In the genomic region with DNA sequence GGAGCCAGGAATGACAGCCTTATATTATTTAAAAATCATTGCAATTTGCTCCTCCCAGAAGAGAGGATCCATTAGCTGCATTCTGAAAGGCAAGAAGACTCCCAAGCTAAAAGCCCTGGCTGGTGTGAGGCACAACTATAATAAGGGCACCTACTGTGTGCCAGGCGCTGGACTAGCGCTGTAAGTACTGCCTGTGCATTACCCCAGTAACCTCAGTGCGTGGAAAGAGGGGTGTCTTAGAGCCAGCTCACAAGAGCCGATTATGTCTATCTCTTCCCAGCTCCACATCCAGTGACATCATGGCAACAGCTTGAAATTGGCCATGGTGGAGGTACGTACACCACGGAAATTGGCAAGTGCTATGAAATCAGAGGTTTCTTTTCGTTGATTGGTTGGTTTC, we compare ENCODE assay signal across 23 cellular contexts.
DNase-seq lines count a peak whose midpoint lies in the region; ATAC-seq, FAIRE-seq and TF ChIP-seq lines count a peak whose summit lies in the region.
"Had no signal": no experiment of that assay in that cellular context is flagged by ENCODE, and none has a peak within 500 bp of the region (broad histone marks: within the 10 kb centered on the region; RNA-seq: fewer than 3 reads in every experiment).

No MANE protein-coding gene starts in this region.

- H3K27me3 ChIP-seq in HepG2 (ENCODE audit: control insufficient read depth in 1 of 2, insufficient read depth in 2 of 2, low read length in 2 of 2) (no peaks in the 10 kb centered on the region), right lobe of liver (no peaks in the 10 kb centered on the region), pancreas (no peaks in the 10 kb centered on the region)

- no peaks in the 10 kb centered on the region for H4K20me1 ChIP-seq in HepG2 (ENCODE audit: insufficient read depth, low read length)

- peak overlapping the region; percentile 94 for H3K27ac ChIP-seq in HepG2 (ENCODE audit: extremely low read length, insufficient read depth, low read length)
- no peak overlapping the region for H3K27ac ChIP-seq in right lobe of liver
- H3K27ac ChIP-seq in caudate nucleus (ENCODE audit: low read depth, low read length): peak overlapping the region; percentile 96
- peak overlapping the region; percentile 68 to 92 (median 84) for H3K27ac ChIP-seq in pancreas
- H3K27ac ChIP-seq: psoas muscle, SK-N-MC, skin epidermis had no signal

- intact Hi-C loops in HepG2 (cut with micrococcal nuclease; ENCODE audit: unreplicated experiment) (loop anchor here (1.0 to 10.0 kb wide), 3 partner anchors 27 to 333 kb away; no protein-coding TSS in a partner anchor), right lobe of liver (cut with DNase I) (no loop called here), pancreas (cut with DNase I) (no loop called here)

- H3K4me3 ChIP-seq in HepG2 (replicated peaks in 1 of 3; ENCODE audit: insufficient read depth in 1 of 3, low read depth in 2 of 3, low read length in 3 of 3): no peak overlapping the region
- H3K4me3 ChIP-seq in right lobe of liver: no peak overlapping the region
- no peak overlapping the region for H3K4me3 ChIP-seq in pancreas
- H3K4me3 ChIP-seq: psoas muscle, SK-N-MC, skin epidermis had no signal

- POLR2A ChIA-PET in HepG2 (lab: Yijun Ruan, JAX): interaction anchor here (0.7 to 2.8 kb wide), 22 partner anchors 8 to 328 kb away, joined by 3 to 54 read pairs (median 5); no protein-coding TSS in a partner anchor

- H2AFZ ChIP-seq in HepG2 (ENCODE audit: low read length): no peak overlapping the region

- H3K9me3 ChIP-seq in HepG2 (ENCODE audit: low read length): no peaks in the 10 kb centered on the region
- H3K9me3 ChIP-seq in right lobe of liver: no peaks in the 10 kb centered on the region
- no peaks in the 10 kb centered on the region for H3K9me3 ChIP-seq in pancreas
- H3K9me3 ChIP-seq: Caco-2, psoas muscle had no signal

- peak overlapping the region; percentile 38 for H3K4me2 ChIP-seq in HepG2 (ENCODE audit: low read depth, low read length)

- BruUV-seq in HepG2 (replicated peaks; lab: Mats Ljungman, UMichigan): TSS peak; percentile 58

- H3K4me1 ChIP-seq in HepG2 (ENCODE audit: insufficient read depth, low read length) (peaks cover 66% of the 10 kb centered on the region), right lobe of liver (peaks cover 0 to 4% (median 0%) of the 10 kb centered on the region in 4 donors), pancreas (peaks cover 22 to 27% (median 22%) of the 10 kb centered on the region in 3 donors)

- no peak for TF ChIP-seq RAD21 in HepG2 (CRISPR knock-in tag; IDR thresholded peaks at IDR 0.05)

- peak overlapping the region; percentile 74 for H3K9ac ChIP-seq in HepG2 (ENCODE audit: insufficient read depth, low read depth, low read length)

- in situ Hi-C loops in HepG2 (cut with HindIII; ENCODE audit: extremely low pct_ligation_motif_present, low pct_unique_long_range_greater_than_20kb): loop anchor here (10.0 kb wide), 1 partner anchor 203 kb away; no protein-coding TSS in a partner anchor

- TF ChIP-seq CTCF in HepG2 (CRISPR knock-in tag; IDR thresholded peaks at IDR 0.05) (no peak), right lobe of liver (IDR thresholded peaks at IDR 0.05) (no peak), pancreas (IDR thresholded peaks at IDR 0.05) (no peak)

- H3K79me2 ChIP-seq in HepG2 (ENCODE audit: insufficient read depth, low read length): no peaks in the 10 kb centered on the region

- ATAC-seq in HepG2: peak; percentile 8; the same call in 2 of the 3 replicates
- ATAC-seq in right lobe of liver: no peak
- ATAC-seq in pancreas: peak in 2 of 4 donors; percentile 4 to 12
- no peak for ATAC-seq in GM21717 (IDR thresholded peaks at IDR 0.05; ENCODE audit: unreplicated experiment)
- ATAC-seq: psoas muscle, T-helper 17 cell had no signal

- TF ChIP-seq POLR2A in HepG2 (IDR thresholded peaks at IDR 0.05; ENCODE audit: insufficient read depth in 1 of 2, low read depth in 2 of 2, low read length in 2 of 2) (no peak), right lobe of liver (IDR thresholded peaks at IDR 0.05) (no peak)

- CTCF ChIA-PET in HepG2 (lab: Yijun Ruan, JAX; ENCODE audit: low intra/inter-chr PET ratio, low total read pairs): no interaction called here

- no peak for TF ChIP-seq EP300 in HepG2 (IDR thresholded peaks at IDR 0.05; ENCODE audit: low read depth in 2 of 2, low read length in 2 of 2)
- TF ChIP-seq EP300 in HepG2 (CRISPR knock-in tag; IDR thresholded peaks at IDR 0.05; ENCODE audit: borderline replicate concordance): no peak

- WGBS in HepG2 (ENCODE audit: low lambda C conversion rate): 93% methylated on average over 5 of the region's 7 CpGs
- 77% methylated on average over 2 of the region's 7 CpGs for WGBS in right lobe of liver (ENCODE audit: insufficient coverage, low coverage, low lambda C conversion rate, missing lambda C conversion rate)
- 70 to 84% methylated on average over 7 of the region's 7 CpGs for WGBS in pancreas, 2 donors

- H3K36me3 ChIP-seq in HepG2 (replicated peaks in 1 of 2; ENCODE audit: control insufficient read depth in 1 of 2, insufficient read depth in 2 of 2, low read length in 2 of 2) (no peaks in the 10 kb centered on the region), right lobe of liver (no peaks in the 10 kb centered on the region), pancreas (no peaks in the 10 kb centered on the region)

- DNase-seq in HepG2 (ENCODE audit: low spot score) (no peak), right lobe of liver (no peak), caudate nucleus (lab: John Stamatoyannopoulos, UW) (no peak), pancreas (peak in 1 of 6 donors; percentile 18), NCI-H187 (lab: John Stamatoyannopoulos, UW) (no peak), NCI-H1048 (lab: John Stamatoyannopoulos, UW) (no peak), NCI-H2227 (lab: John Stamatoyannopoulos, UW; ENCODE audit: unreplicated experiment) (no peak)
- DNase-seq: activated effector memory CD4-positive, alpha-beta T cell treated with Interleukin-2 at 50 U/mL for 16 hours; activated naive CD8-positive, alpha-beta T cell treated with anti-CD3 and anti-CD28 coated beads, Interleukin-2, amount 10 ng/mL, durations not matched to agents 7 days and 5 days; activated T-cell treated with anti-CD3 and anti-CD28 coated beads for 4 hours; Caco-2; effector CD8-positive, alpha-beta T cell; H7; NCI-H1105 treated with DMSO at 0.1 percent for 48 hours; NCI-H446; NCI-H82; psoas muscle; T-helper 17 cell had no signal

- FAIRE-seq in HepG2 (lab: Jason Lieb, UNC): no peak
- FAIRE-seq in pancreas (lab: Jason Lieb, UNC): no peak
- FAIRE-seq: astrocyte, G401.6 had no signal

TF ChIP-seq in HepG2, 621 proteins besides CTCF, POLR2A, EP300 and RAD21 (continues in another document):
- TF ChIP-seq, protein P1, sequence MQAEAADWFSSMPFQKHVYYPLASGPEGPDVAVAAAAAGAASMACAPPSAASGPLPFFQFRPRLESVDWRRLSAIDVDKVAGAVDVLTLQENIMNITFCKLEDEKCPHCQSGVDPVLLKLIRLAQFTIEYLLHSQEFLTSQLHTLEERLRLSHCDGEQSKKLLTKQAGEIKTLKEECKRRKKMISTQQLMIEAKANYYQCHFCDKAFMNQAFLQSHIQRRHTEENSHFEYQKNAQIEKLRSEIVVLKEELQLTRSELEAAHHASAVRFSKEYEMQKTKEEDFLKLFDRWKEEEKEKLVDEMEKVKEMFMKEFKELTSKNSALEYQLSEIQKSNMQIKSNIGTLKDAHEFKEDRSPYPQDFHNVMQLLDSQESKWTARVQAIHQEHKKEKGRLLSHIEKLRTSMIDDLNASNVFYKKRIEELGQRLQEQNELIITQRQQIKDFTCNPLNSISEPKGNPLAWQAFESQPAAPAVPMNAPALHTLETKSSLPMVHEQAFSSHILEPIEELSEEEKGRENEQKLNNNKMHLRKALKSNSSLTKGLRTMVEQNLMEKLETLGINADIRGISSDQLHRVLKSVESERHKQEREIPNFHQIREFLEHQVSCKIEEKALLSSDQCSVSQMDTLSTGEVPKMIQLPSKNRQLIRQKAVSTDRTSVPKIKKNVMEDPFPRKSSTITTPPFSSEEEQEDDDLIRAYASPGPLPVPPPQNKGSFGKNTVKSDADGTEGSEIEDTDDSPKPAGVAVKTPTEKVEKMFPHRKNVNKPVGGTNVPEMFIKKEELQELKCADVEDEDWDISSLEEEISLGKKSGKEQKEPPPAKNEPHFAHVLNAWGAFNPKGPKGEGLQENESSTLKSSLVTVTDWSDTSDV (CRISPR knock-in tag; IDR thresholded peaks at IDR 0.05): no peak
- TF ChIP-seq POGZ (CRISPR knock-in tag; IDR thresholded peaks at IDR 0.05): 0 out of 2 replicates have a peak, but pooled peaks have one; percentile 39
- TF ChIP-seq ZKSCAN1 (IDR thresholded peaks at IDR 0.05; ENCODE audit: low read length): peak; percentile 90
- TF ChIP-seq, protein P2, sequence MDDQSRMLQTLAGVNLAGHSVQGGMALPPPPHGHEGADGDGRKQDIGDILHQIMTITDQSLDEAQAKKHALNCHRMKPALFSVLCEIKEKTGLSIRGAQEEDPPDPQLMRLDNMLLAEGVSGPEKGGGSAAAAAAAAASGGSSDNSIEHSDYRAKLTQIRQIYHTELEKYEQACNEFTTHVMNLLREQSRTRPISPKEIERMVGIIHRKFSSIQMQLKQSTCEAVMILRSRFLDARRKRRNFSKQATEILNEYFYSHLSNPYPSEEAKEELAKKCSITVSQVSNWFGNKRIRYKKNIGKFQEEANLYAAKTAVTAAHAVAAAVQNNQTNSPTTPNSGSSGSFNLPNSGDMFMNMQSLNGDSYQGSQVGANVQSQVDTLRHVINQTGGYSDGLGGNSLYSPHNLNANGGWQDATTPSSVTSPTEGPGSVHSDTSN (CRISPR knock-in tag; IDR thresholded peaks at IDR 0.05; ENCODE audit: borderline replicate concordance): no peak
- TF ChIP-seq CHD4 (IDR thresholded peaks at IDR 0.05; ENCODE audit: borderline replicate concordance, low read length): peak; percentile 46; the same call in 1 of the 2 replicates
- no peak for TF ChIP-seq ZNF282 (IDR thresholded peaks at IDR 0.05; ENCODE audit: partially characterized antibody)
- 0 out of 2 replicates have a peak, but pooled peaks have one; percentile 6 for TF ChIP-seq ZFY (CRISPR knock-in tag; IDR thresholded peaks at IDR 0.05)
- no peak for TF ChIP-seq ZNF343 (CRISPR knock-in tag; IDR thresholded peaks at IDR 0.05)
- TF ChIP-seq RCOR2 (CRISPR knock-in tag; IDR thresholded peaks at IDR 0.05): no peak
- TF ChIP-seq, protein P3, sequence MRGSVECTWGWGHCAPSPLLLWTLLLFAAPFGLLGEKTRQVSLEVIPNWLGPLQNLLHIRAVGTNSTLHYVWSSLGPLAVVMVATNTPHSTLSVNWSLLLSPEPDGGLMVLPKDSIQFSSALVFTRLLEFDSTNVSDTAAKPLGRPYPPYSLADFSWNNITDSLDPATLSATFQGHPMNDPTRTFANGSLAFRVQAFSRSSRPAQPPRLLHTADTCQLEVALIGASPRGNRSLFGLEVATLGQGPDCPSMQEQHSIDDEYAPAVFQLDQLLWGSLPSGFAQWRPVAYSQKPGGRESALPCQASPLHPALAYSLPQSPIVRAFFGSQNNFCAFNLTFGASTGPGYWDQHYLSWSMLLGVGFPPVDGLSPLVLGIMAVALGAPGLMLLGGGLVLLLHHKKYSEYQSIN (CRISPR knock-in tag; IDR thresholded peaks at IDR 0.05; ENCODE audit: borderline replicate concordance): no peak
- peak; percentile 27; the same call in 1 of the 2 replicates for TF ChIP-seq ZBTB38 (CRISPR knock-in tag; IDR thresholded peaks at IDR 0.05)

Comparison
In these comparisons a context has a peak if more than half of its experiments do, and no peak if none do; other contexts are left out.
1. H3K27ac ChIP-seq: peak in HepG2 (single experiment), caudate nucleus (single experiment) and pancreas (4 of 4); none in right lobe of liver (0 of 3).